Comparison of ENCODE assay signal across 1 cellular context in genomic region chr16:23692190-23692837, GRCh38.
TF ChIP-seq lines count a peak whose summit lies in the region.

No MANE protein-coding gene starts in this region.

TF ChIP-seq in HepG2, 621 proteins besides CTCF, POLR2A, EP300 and RAD21:
- TF ChIP-seq ZFP37 (CRISPR knock-in tag; IDR thresholded peaks at IDR 0.05; ENCODE audit: borderline replicate concordance), result no peak
- peak; percentile 18; the same call in 1 of the 2 replicates for TF ChIP-seq CEBPB (IDR thresholded peaks at IDR 0.05; ENCODE audit: borderline replicate concordance, low read depth, low read length)
- TF ChIP-seq IKZF4 (CRISPR knock-in tag; IDR thresholded peaks at IDR 0.05; ENCODE audit: borderline replicate concordance, low read depth, not compliant biosample characterization), result no peak
- TF ChIP-seq POLR2AphosphoS5 (IDR thresholded peaks at IDR 0.05; ENCODE audit: low read depth, low read length), result 0 out of 2 replicates have a peak, but pooled peaks have one; percentile 18
- no peak for TF ChIP-seq ZNF562 (CRISPR knock-in tag; IDR thresholded peaks at IDR 0.05; ENCODE audit: borderline replicate concordance)
